In genomic region chr2:239368321-239368720, GRCh38 we compare ENCODE assay signal across 17 cellular contexts.
"Had no signal": no experiment of that assay in that cellular context is flagged by ENCODE, and none has a peak within 500 bp of the region (broad histone marks: within the 10 kb centered on the region; RNA-seq: fewer than 3 reads in every experiment).

No MANE protein-coding gene starts in this region.

- H3K27me3 ChIP-seq: brain microvascular endothelial cell, colonic mucosa, foreskin keratinocyte, tibial nerve had no signal

- H3K4me1 Mint-ChIP-seq: WTC11 had no signal

- ATAC-seq: activated T-helper 17 cell treated with anti-CD3 and anti-CD28 coated beads, Interleukin-2, amount 50 U/mL, for 72 hours; foreskin keratinocyte; left cardiac atrium; WTC11 had no signal

- H3K4me3 ChIP-seq: colonic mucosa, tibial nerve had no signal

- H3K27me3 Mint-ChIP-seq: activated T-helper 17 cell treated with anti-CD3 and anti-CD28 coated beads, Interleukin-2, amount 50 U/mL, for 72 hours had no signal

- H3K36me3 ChIP-seq: brain microvascular endothelial cell, colonic mucosa had no signal

- H3K27ac Mint-ChIP-seq: activated T-helper 17 cell treated with anti-CD3 and anti-CD28 coated beads, Interleukin-2, amount 50 U/mL, for 72 hours; WTC11 had no signal

- DNase-seq: activated CD4-positive, alpha-beta T cell treated with anti-CD3 and anti-CD28 coated beads for 48 hours; activated naive CD4-positive, alpha-beta T cell treated with anti-CD3 and anti-CD28 coated beads, Interleukin-2, amount 50 U/mL, for 16 hours; activated T-cell treated with anti-CD3 and anti-CD28 coated beads for 4 hours; brain microvascular endothelial cell; central memory CD4-positive, alpha-beta T cell; colonic mucosa; foreskin keratinocyte; glutamatergic neuron; hippocampal formation; left cardiac atrium; mesendoderm; occipital lobe; stimulated activated CD4-positive, alpha-beta T cell treated with anti-CD3 and anti-CD28 coated beads, Interleukin-2, amount 100 ng/mL, for 24 hours; stimulated activated naive CD4-positive, alpha-beta T cell treated with Interleukin-2 at 50 U/mL for 16 hours had no signal

- H3K9me3 ChIP-seq: colonic mucosa, tibial nerve had no signal

- H3K4me3 Mint-ChIP-seq: activated T-helper 17 cell treated with anti-CD3 and anti-CD28 coated beads, Interleukin-2, amount 50 U/mL, for 72 hours; WTC11 had no signal

- H3K4me1 ChIP-seq: colonic mucosa, foreskin keratinocyte had no signal

- H3K9me3 Mint-ChIP-seq: activated T-helper 17 cell treated with anti-CD3 and anti-CD28 coated beads, Interleukin-2, amount 50 U/mL, for 72 hours; WTC11 had no signal

- H3K27ac ChIP-seq: brain microvascular endothelial cell, colonic mucosa, foreskin keratinocyte, tibial nerve had no signal
